Comparison of ENCODE assay signal across 10 cellular contexts in genomic region chr6:150001295-150001990, GRCh38. TPM values are rescaled to one million over a fixed set of nuclear protein-coding genes. Genes with fewer than 3 reads are reported as not detected.
A peak's percentile ranks its signal among the peaks of the same experiment; 100 is the strongest.
DNase-seq lines count a peak whose midpoint lies in the region; ATAC-seq lines count a peak whose summit lies in the region.
"Had no signal": no experiment of that assay in that cellular context is flagged by ENCODE, and none has a peak within 500 bp of the region (broad histone marks: within the 10 kb centered on the region; RNA-seq: fewer than 3 reads in every experiment).

No MANE protein-coding gene starts in this region.

- peaks cover 0 to 4% (median 0%) of the 10 kb centered on the region in 3 donors for H3K36me3 Mint-ChIP-seq in immature natural killer cell
- H3K36me3 Mint-ChIP-seq: naive thymus-derived CD8-positive, alpha-beta T cell had no signal

- H3K4me3 Mint-ChIP-seq in immature natural killer cell: peak overlapping the region; percentile 5 to 45 (median 35)
- H3K4me3 Mint-ChIP-seq: naive thymus-derived CD8-positive, alpha-beta T cell had no signal

- ATAC-seq in GM18520 (IDR thresholded peaks at IDR 0.05; ENCODE audit: unreplicated experiment): peak; percentile 51
- peak; percentile 44 for ATAC-seq in GM21381 (IDR thresholded peaks at IDR 0.05; ENCODE audit: unreplicated experiment)
- peak; percentile 39 for ATAC-seq in HG03460 (IDR thresholded peaks at IDR 0.05; ENCODE audit: unreplicated experiment)
- no peak for ATAC-seq in HG03280 (IDR thresholded peaks at IDR 0.05; ENCODE audit: unreplicated experiment)
- no peak for ATAC-seq in left lobe of liver
- ATAC-seq: naive thymus-derived CD8-positive, alpha-beta T cell had no signal

- H3K27ac Mint-ChIP-seq in immature natural killer cell: peak overlapping the region; percentile 31 to 86 (median 60)

- H3K9me3 Mint-ChIP-seq in immature natural killer cell: no peaks in the 10 kb centered on the region

- DNase-seq in immature natural killer cell: peak; percentile 35 to 47 (median 36)
- no peak for DNase-seq in left lobe of liver (ENCODE audit: low spot score)
- DNase-seq in NCI-H2029 (lab: John Stamatoyannopoulos, UW): no peak
- DNase-seq: naive thymus-derived CD8-positive, alpha-beta T cell; NCI-H2171; transverse colon had no signal

- peaks cover 2 to 9% (median 5%) of the 10 kb centered on the region in 3 donors for H3K27me3 Mint-ChIP-seq in immature natural killer cell (ENCODE audit: low read depth in 3 of 3)

- peaks cover 39 to 50% of the 10 kb centered on the region in 2 donors for H3K4me1 Mint-ChIP-seq in immature natural killer cell

RNA-seq across cellular contexts. Expression of gene RAET1L, which starts 23.9 kb away (rescaled TPM):
- polyA plus RNA-seq in immature natural killer cell: not detected
- total RNA-seq in left lobe of liver: not detected
- total RNA-seq: naive thymus-derived CD8-positive, alpha-beta T cell; transverse colon had no signal
- polyA plus RNA-seq: naive thymus-derived CD8-positive, alpha-beta T cell had no signal

RNA-seq across cellular contexts. Expression of gene ULBP1, which starts 37.7 kb away (rescaled TPM):
- not detected for polyA plus RNA-seq in immature natural killer cell
- 0.08 TPM for total RNA-seq in left lobe of liver
- total RNA-seq: transverse colon had no signal
- polyA plus RNA-seq: naive thymus-derived CD8-positive, alpha-beta T cell had no signal

RNA-seq across cellular contexts. Expression of gene ULBP2, which starts 59.6 kb away (rescaled TPM):
- polyA plus RNA-seq in immature natural killer cell: under 1 TPM in 2 of 3 donors, not detected in 1; 0.83 to 0.88 TPM
- total RNA-seq in left lobe of liver: 0.18 TPM
- total RNA-seq: naive thymus-derived CD8-positive, alpha-beta T cell; transverse colon had no signal

Comparison
In these comparisons a context has a peak if more than half of its experiments do, and no peak if none do; other contexts are left out.
1. ATAC-seq: peak in GM18520 (single experiment), GM21381 (single experiment) and HG03460 (single experiment); none in HG03280 (single experiment) and left lobe of liver (single experiment).
2. DNase-seq: peak in immature natural killer cell (3 of 3); none in left lobe of liver (single experiment) and NCI-H2029 (single experiment).